1 cellular context compared by ENCODE assay signal in the genomic region with DNA sequence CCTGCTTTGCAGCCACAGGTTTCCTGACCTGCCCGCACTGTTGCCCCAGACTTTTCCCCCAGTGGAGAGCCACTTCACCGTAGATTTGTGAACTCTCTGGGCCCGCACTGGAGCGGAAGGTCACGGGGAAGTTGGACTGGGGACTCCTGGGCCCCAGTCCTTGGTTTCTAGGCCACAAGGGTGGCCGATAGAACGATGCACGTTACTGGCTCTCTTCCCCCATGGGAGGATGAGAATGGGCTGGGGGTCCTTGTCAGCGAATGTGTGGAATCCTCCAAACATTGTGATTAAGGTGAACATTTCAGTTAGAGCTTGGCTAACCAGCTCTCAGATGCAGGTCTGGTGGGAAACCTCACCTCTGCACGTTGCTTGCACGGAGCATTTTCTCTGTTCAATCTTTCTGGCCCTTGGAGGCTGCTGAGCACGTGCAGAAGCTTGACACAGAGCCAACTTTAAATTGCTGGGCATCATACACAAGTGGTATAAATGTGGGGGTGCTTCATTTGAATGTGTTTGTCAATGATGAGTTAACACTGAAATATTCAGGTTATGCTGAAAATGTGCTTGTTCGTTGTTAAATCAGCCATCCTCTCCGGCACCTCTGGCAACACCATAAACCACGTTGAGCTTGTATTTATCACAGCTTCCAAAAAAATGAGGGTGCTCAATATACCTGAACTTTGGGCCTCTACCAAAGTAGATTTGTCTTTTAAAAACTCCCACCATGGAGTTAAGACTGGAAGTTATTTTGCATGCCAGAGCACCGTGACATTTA.
TF ChIP-seq lines count a peak whose summit lies in the region.

No MANE protein-coding gene starts in this region.

TF ChIP-seq in SK-N-SH, 30 proteins besides CTCF, POLR2A, EP300 and RAD21 (continued from another document):
- 0 out of 2 replicates have a peak, but pooled peaks have one; percentile 14 for TF ChIP-seq GABPA (IDR thresholded peaks at IDR 0.05; ENCODE audit: low read depth)
- 0 out of 2 replicates have a peak, but pooled peaks have one; percentile 8 for TF ChIP-seq FOSL2 (IDR thresholded peaks at IDR 0.05; ENCODE audit: borderline replicate concordance, low read depth)
